Comparison of ENCODE assay signal across 21 cellular contexts in genomic region chr11:86147004-86147403, GRCh38.
"Had no signal": no experiment of that assay in that cellular context is flagged by ENCODE, and none has a peak within 500 bp of the region (broad histone marks: within the 10 kb centered on the region; RNA-seq: fewer than 3 reads in every experiment).

No MANE protein-coding gene starts in this region.

- H3K36me3 ChIP-seq: colonic mucosa, esophagus squamous epithelium, heart right ventricle, left lung, stomach, suprapubic skin, transverse colon had no signal

- H3K27ac ChIP-seq: colonic mucosa, esophagus squamous epithelium, heart right ventricle, left lung, stomach, suprapubic skin, transverse colon had no signal

- H3K27me3 Mint-ChIP-seq: activated B cell treated with CpG ODN at 0.5 μM for 24 hours; activated CD4-positive, alpha-beta T cell treated with anti-CD3 and anti-CD28 coated beads for 36 hours; stimulated activated memory B cell treated with anti-CD40 and anti-IgM and Interleukin-4, amounts not matched to agents 10 μg/mL and 1 μg/mL and 100 μg/mL, for 72 hours had no signal

- H3K27ac Mint-ChIP-seq: activated B cell treated with CpG ODN at 0.5 μM for 24 hours; activated CD4-positive, alpha-beta T cell treated with anti-CD3 and anti-CD28 coated beads for 36 hours; activated naive CD8-positive, alpha-beta T cell treated with anti-CD3 and anti-CD28 coated beads, Interleukin-2, amount 10 ng/mL, durations not matched to agents 7 days and 5 days; stimulated activated memory B cell treated with anti-CD40 and anti-IgM and Interleukin-4, amounts not matched to agents 10 μg/mL and 1 μg/mL and 100 μg/mL, for 72 hours; T-helper 1 cell treated with Interleukin-12 subunit alpha and Interleukin-12 subunit beta and Interleukin-4 antibody, amounts not matched to agents 30 μg/mL and 1 μg/mL, for 36 hours had no signal

- H3K4me3 ChIP-seq: colonic mucosa, esophagus squamous epithelium, heart right ventricle, left lung, lung, stomach, suprapubic skin, transverse colon had no signal

- H3K27me3 ChIP-seq: colonic mucosa, esophagus squamous epithelium, heart right ventricle, left lung, stomach, suprapubic skin, transverse colon had no signal

- H3K36me3 Mint-ChIP-seq: stimulated activated memory B cell treated with anti-CD40 and anti-IgM and Interleukin-4, amounts not matched to agents 10 μg/mL and 1 μg/mL and 100 μg/mL, for 72 hours had no signal

- H3K9me3 Mint-ChIP-seq: activated B cell treated with CpG ODN at 0.5 μM for 24 hours; activated naive CD8-positive, alpha-beta T cell treated with anti-CD3 and anti-CD28 coated beads, Interleukin-2, amount 10 ng/mL, durations not matched to agents 7 days and 5 days; activated T-cell treated with anti-CD3 and anti-CD28 coated beads, Interleukin-2, amount 50 U/mL, for 4 hours; stimulated activated memory B cell treated with anti-CD40 and anti-IgM and Interleukin-4, amounts not matched to agents 10 μg/mL and 1 μg/mL and 100 μg/mL, for 72 hours had no signal

- H3K4me1 ChIP-seq: colonic mucosa had no signal

- H3K9me3 ChIP-seq: colonic mucosa, esophagus squamous epithelium, heart right ventricle, left lung, stomach, suprapubic skin, transverse colon had no signal

- DNase-seq: activated B cell treated with CpG ODN at 0.5 μM for 24 hours; activated CD4-positive, alpha-beta T cell treated with anti-CD3 and anti-CD28 coated beads for 36 hours; activated CD4-positive, alpha-beta T cell treated with anti-CD3 and anti-CD28 coated beads, Interleukin-2, amount 50 U/mL, for 4 hours; activated CD8-positive, alpha-beta memory T cell treated with anti-CD3 and anti-CD28 coated beads, Interleukin-2, amount 50 U/mL, for 48 hours; activated naive CD4-positive, alpha-beta T cell treated with Interleukin-2 at 50 U/mL for 16 hours; activated naive CD8-positive, alpha-beta T cell treated with anti-CD3 and anti-CD28 coated beads, Interleukin-2, amount 10 ng/mL, durations not matched to agents 7 days and 5 days; activated T-cell treated with anti-CD3 and anti-CD28 coated beads, Interleukin-2, amount 50 U/mL, for 4 hours; amygdala; colonic mucosa; esophagus squamous epithelium; heart right ventricle; left lung; small intestine; stimulated activated CD4-positive, alpha-beta T cell treated with anti-CD3 and anti-CD28 coated beads, Interleukin-2, amount 100 ng/mL, for 24 hours; stomach; transverse colon had no signal

- ATAC-seq: activated CD4-positive, alpha-beta T cell treated with anti-CD3 and anti-CD28 coated beads for 36 hours; activated T-cell treated with anti-CD3 and anti-CD28 coated beads, Interleukin-2, amount 50 U/mL, for 4 hours; heart right ventricle; left lung; sciatic nerve; stimulated activated memory B cell treated with anti-CD40 and anti-IgM and Interleukin-4, amounts not matched to agents 10 μg/mL and 1 μg/mL and 100 μg/mL, for 72 hours had no signal

- H3K4me3 Mint-ChIP-seq: activated B cell treated with CpG ODN at 0.5 μM for 24 hours; activated CD4-positive, alpha-beta T cell treated with anti-CD3 and anti-CD28 coated beads for 36 hours; activated naive CD8-positive, alpha-beta T cell treated with anti-CD3 and anti-CD28 coated beads, Interleukin-2, amount 10 ng/mL, durations not matched to agents 7 days and 5 days; activated T-cell treated with anti-CD3 and anti-CD28 coated beads, Interleukin-2, amount 50 U/mL, for 4 hours; stimulated activated memory B cell treated with anti-CD40 and anti-IgM and Interleukin-4, amounts not matched to agents 10 μg/mL and 1 μg/mL and 100 μg/mL, for 72 hours; T-helper 1 cell treated with Interleukin-12 subunit alpha and Interleukin-12 subunit beta and Interleukin-4 antibody, amounts not matched to agents 30 μg/mL and 1 μg/mL, for 36 hours had no signal
